ENCODE assay signal across 9 cellular contexts in genomic region chr13:110569962-110570361, GRCh38. TPM values are rescaled to one million over a fixed set of nuclear protein-coding genes. Genes with fewer than 3 reads are reported as not detected.
DNase-seq lines count a peak whose midpoint lies in the region; ATAC-seq, FAIRE-seq and TF ChIP-seq lines count a peak whose summit lies in the region.
"Not testable (repeated sequence)": the region's sequence is repeated elsewhere in the genome, so short reads cannot be mapped to it uniquely, and the experiment has no call there.
"Had no signal": no experiment of that assay in that cellular context is flagged by ENCODE, and none has a peak within 500 bp of the region (broad histone marks: within the 10 kb centered on the region; RNA-seq: fewer than 3 reads in every experiment).

No MANE protein-coding gene starts in this region.

- POLR2A ChIA-PET in HCT116 (lab: Charles Lee), result not testable (repeated sequence)

- H2AFZ ChIP-seq in GM23248; HCT116 (ENCODE audit: low read depth, low read length, poor library complexity, severe bottlenecking); astrocyte (ENCODE audit: low read depth, low read length): not testable (repeated sequence)

- RAD21 ChIA-PET in HCT116 (lab: Charles Lee; ENCODE audit: low non-redundant PET in 1 of 2, low total read pairs in 2 of 2, uncharacterized antibody in 2 of 2, unreplicated experiment in 2 of 2), result not testable (repeated sequence)

- not testable (repeated sequence) for H3K4me2 ChIP-seq in GM23248 (ENCODE audit: unreplicated experiment); HCT116 (ENCODE audit: low read length); astrocyte (ENCODE audit: low read length)

- H3K9me3 ChIP-seq in GM23248 (ENCODE audit: low read depth); HCT116 (ENCODE audit: control insufficient read depth in 1 of 2, insufficient read depth in 1 of 2, low read depth in 1 of 2, low read length in 2 of 2); astrocyte (ENCODE audit: insufficient read depth, low read depth, low read length): not testable (repeated sequence)

- DNase-seq in GM23248 (peak; percentile 26), left lobe of liver (ENCODE audit: low spot score) (peak; percentile 7), sciatic nerve (ENCODE audit: low spot score) (peak; percentile 37)
- not testable (repeated sequence) for DNase-seq in HCT116 (ENCODE audit: low read depth, low spot score); astrocyte (ENCODE audit: low read depth); nephron progenitor cell

- not testable (repeated sequence) for H3K27ac ChIP-seq in GM23248; HCT116 (ENCODE audit: low read depth, low read length); astrocyte (ENCODE audit: low read depth, low read length)

- 70 to 71% methylated on average over 7 of the region's 7 CpGs for WGBS in GM23248 (ENCODE audit: low coverage in 1 of 2, low lambda C conversion rate in 2 of 2, missing lambda C conversion rate in 2 of 2), 2 experiments

- H3K27me3 ChIP-seq in GM23248 (replicated peaks; ENCODE audit: insufficient read depth) (peaks cover 39% of the 10 kb centered on the region), astrocyte (ENCODE audit: insufficient read depth, low read length) (peaks cover 17% of the 10 kb centered on the region)
- not testable (repeated sequence) for H3K27me3 ChIP-seq in HCT116 (ENCODE audit: insufficient read depth, low read length)

- not testable (repeated sequence) for TF ChIP-seq RAD21 in HCT116 (IDR thresholded peaks at IDR 0.05; ENCODE audit: low read depth); Ishikawa (IDR thresholded peaks at IDR 0.05; ENCODE audit: low read depth)

- H4K20me1 ChIP-seq in GM23248 (ENCODE audit: insufficient read depth); HCT116 (ENCODE audit: insufficient read depth); astrocyte (ENCODE audit: insufficient read depth, low read length): not testable (repeated sequence)

- intact Hi-C loops in HCT116 (cut with micrococcal nuclease), result loop anchor here (10.0 kb wide), 2 partner anchors 115 to 345 kb away; no protein-coding TSS in a partner anchor
- intact Hi-C loops in sciatic nerve (cut with DNase I), result not testable (repeated sequence)

- H3K27ac Mint-ChIP-seq in astrocyte (ENCODE audit: unreplicated experiment), result peak overlapping the region; percentile 71
- peak overlapping the region; percentile 76 for H3K27ac Mint-ChIP-seq in nephron progenitor cell

- not testable (repeated sequence) for H3K36me3 Mint-ChIP-seq in astrocyte (ENCODE audit: low read depth, unreplicated experiment)
- H3K36me3 Mint-ChIP-seq in nephron progenitor cell (ENCODE audit: low read depth), result peaks cover 23% of the 10 kb centered on the region

- H3K27me3 Mint-ChIP-seq in astrocyte (ENCODE audit: low read depth, unreplicated experiment) (peaks cover 24% of the 10 kb centered on the region), nephron progenitor cell (ENCODE audit: low read depth, poor library complexity) (peaks cover 16% of the 10 kb centered on the region)

- H3K4me3 ChIP-seq in GM23248; HCT116 (replicated peaks in 1 of 2; ENCODE audit: low read depth in 1 of 2, low read length in 2 of 2); astrocyte (ENCODE audit: insufficient read depth, low read depth, low read length): not testable (repeated sequence)

- not testable (repeated sequence) for H3K4me3 Mint-ChIP-seq in astrocyte (ENCODE audit: unreplicated experiment); nephron progenitor cell

- in situ Hi-C loops in GM23248 (cut with MboI), result not testable (repeated sequence)

- H3K4me1 ChIP-seq in GM23248 (ENCODE audit: insufficient read depth); astrocyte (ENCODE audit: insufficient read depth, low read length): not testable (repeated sequence)
- peaks cover 6 to 11% of the 10 kb centered on the region in 2 experiments for H3K4me1 ChIP-seq in HCT116 (ENCODE audit: control insufficient read depth in 1 of 2, insufficient read depth in 2 of 2, low read length in 2 of 2)

- H3K9me3 Mint-ChIP-seq in astrocyte (ENCODE audit: unreplicated experiment), result not testable (repeated sequence)
- peaks cover 23% of the 10 kb centered on the region for H3K9me3 Mint-ChIP-seq in nephron progenitor cell

- H3K4me1 Mint-ChIP-seq in astrocyte (ENCODE audit: low read depth, unreplicated experiment), result not testable (repeated sequence)
- H3K4me1 Mint-ChIP-seq in nephron progenitor cell, result peaks cover 82% of the 10 kb centered on the region

- peak in 1 of 3 experiments; percentile 13; a peak in 2 of 6 replicates for TF ChIP-seq CTCF in HCT116 (IDR thresholded peaks at IDR 0.05 in 2 of 3, conservative IDR thresholded peaks at IDR 0.05 in 1 of 3; ENCODE audit: borderline replicate concordance in 1 of 3, insufficient read depth in 1 of 3, low read depth in 2 of 3, low read length in 2 of 3)
- TF ChIP-seq CTCF in astrocyte (IDR thresholded peaks at IDR 0.05; ENCODE audit: insufficient read depth, low read depth, low read length); nephron progenitor cell (IDR thresholded peaks at IDR 0.05): not testable (repeated sequence)

- CTCF ChIA-PET in HCT116 (lab: Charles Lee), result not testable (repeated sequence)

- not testable (repeated sequence) for H3K9ac ChIP-seq in GM23248; HCT116 (ENCODE audit: low read length); astrocyte (ENCODE audit: low read length)

- not testable (repeated sequence) for H3K9me2 ChIP-seq in GM23248 (ENCODE audit: insufficient read depth); HCT116 (ENCODE audit: insufficient read depth)

- TF ChIP-seq POLR2A in HCT116 (IDR thresholded peaks at IDR 0.05; ENCODE audit: borderline replicate concordance, extremely low read depth, insufficient read depth, insufficient read length), result not testable (repeated sequence)

- FAIRE-seq in astrocyte (lab: Jason Lieb, UNC), result not testable (repeated sequence)

- not testable (repeated sequence) for BruUV-seq in HCT116 (replicated peaks; lab: Mats Ljungman, UMichigan)

- ATAC-seq in HCT116 (peak; percentile 77), SK-N-SH treated with all-trans-retinoic acid at 6 μM for 48 hours (peak; percentile 30; the same call in 1 of the 3 replicates)
- not testable (repeated sequence) for ATAC-seq in left lobe of liver, sciatic nerve

- not testable (repeated sequence) for H3K36me3 ChIP-seq in GM23248 (ENCODE audit: low read depth); HCT116 (ENCODE audit: control insufficient read depth in 1 of 2, insufficient read depth in 2 of 2, low read length in 2 of 2); astrocyte (ENCODE audit: insufficient read depth, low read length)

- not testable (repeated sequence) for H3F3A ChIP-seq in GM23248 (ENCODE audit: insufficient read depth)

- not testable (repeated sequence) for TF ChIP-seq EP300 in Ishikawa (IDR thresholded peaks at IDR 0.05; ENCODE audit: borderline replicate concordance)

- H3K79me2 ChIP-seq in GM23248 (ENCODE audit: insufficient read depth); HCT116 (ENCODE audit: insufficient read depth, low read length); astrocyte (ENCODE audit: insufficient read depth, low read length): not testable (repeated sequence)

TF ChIP-seq in Ishikawa, 13 proteins besides CTCF, POLR2A, EP300 and RAD21:
- TF ChIP-seq TEAD4 (IDR thresholded peaks at IDR 0.05), result peak; percentile 51
TF ChIP-seq in Ishikawa: peak in this region for 1; not testable (repeated sequence) for 12.

RNA-seq across cellular contexts. Expression of gene RAB20, which starts 8.4 kb away (rescaled TPM):
- total RNA-seq in GM23248 (2014; rRNA removed; shearing (Covaris generic)), result 3.3 and 6.4 TPM in 2 replicates
- 2.7 TPM in 2 replicates for polyA plus RNA-seq in GM23248 (2016; fragmentation: Nextera tagmentation; extraction: Ambion mirVana)
- total RNA-seq in HCT116 (2021; ENCODE audit: unreplicated experiment) (10.6 TPM), astrocyte (2.1 and 2.6 TPM in 2 replicates), left lobe of liver (12.3 TPM), sciatic nerve (23.8 TPM)
- 15.6 and 19.2 TPM in 2 replicates for polyA plus RNA-seq in HCT116 (2012)
- total RNA-seq: CD4-positive, CD25-positive, alpha-beta regulatory T cell had no signal

RNA-seq across cellular contexts. Expression of gene NAXD, which starts 45.4 kb away (rescaled TPM):
- 23.5 and 34.0 TPM in 2 replicates for total RNA-seq in GM23248 (2014; rRNA removed; shearing (Covaris generic))
- 26.9 and 28.1 TPM in 2 replicates for polyA plus RNA-seq in GM23248 (2016; fragmentation: Nextera tagmentation; extraction: Ambion mirVana)
- 32.1 TPM for total RNA-seq in HCT116 (2021; ENCODE audit: unreplicated experiment)
- polyA plus RNA-seq in HCT116 (2012), result 26.9 and 29.5 TPM in 2 replicates
- total RNA-seq in astrocyte, result 25.1 and 25.8 TPM in 2 replicates
- 34.4 TPM for total RNA-seq in left lobe of liver
- 38.9 TPM for total RNA-seq in sciatic nerve
